Comparison of ENCODE assay signal across 8 cellular contexts in the genomic region with DNA sequence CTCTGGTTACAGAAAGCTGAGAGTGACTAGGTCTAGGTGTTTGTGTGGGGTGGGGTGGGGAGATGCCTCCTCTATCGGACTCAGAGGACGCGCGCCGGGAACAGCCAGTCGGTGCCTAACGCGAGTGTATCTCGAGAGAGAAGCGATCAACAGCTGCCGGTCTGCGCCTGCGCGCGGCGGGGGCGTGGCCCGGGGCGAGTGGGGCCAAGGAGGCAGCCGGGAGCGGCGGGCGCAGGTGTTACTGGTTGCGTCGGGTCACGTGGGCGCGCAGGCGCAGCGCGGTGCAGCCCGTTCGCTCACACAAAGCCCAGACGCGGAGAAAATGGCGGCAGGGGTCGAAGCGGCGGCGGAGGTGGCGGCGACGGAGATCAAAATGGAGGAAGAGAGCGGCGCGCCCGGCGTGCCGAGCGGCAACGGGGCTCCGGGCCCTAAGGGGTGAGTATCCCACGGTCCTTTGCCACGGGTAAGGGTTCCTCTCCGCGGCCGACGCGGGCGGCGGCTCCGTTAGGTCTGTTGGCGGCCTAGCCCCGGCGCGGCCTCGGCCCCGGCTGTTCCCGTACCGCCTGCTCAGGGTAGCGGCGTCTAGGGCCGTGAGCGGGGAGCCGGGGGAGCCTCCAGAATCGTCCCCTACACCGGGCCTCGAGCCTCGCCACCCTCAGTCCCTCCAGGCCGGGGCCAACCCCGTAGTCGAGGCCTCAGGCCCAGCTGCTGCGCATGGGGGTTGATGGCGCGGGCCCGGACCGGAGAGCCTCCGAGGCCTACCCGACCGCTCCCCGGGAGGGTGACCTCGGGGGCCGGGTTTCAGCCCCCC. TPM values are rescaled to one million over a fixed set of nuclear protein-coding genes. Genes with fewer than 3 reads are reported as not detected.
DNase-seq lines count a peak whose midpoint lies in the region; ATAC-seq, FAIRE-seq and TF ChIP-seq lines count a peak whose summit lies in the region.

A gene with protein sequence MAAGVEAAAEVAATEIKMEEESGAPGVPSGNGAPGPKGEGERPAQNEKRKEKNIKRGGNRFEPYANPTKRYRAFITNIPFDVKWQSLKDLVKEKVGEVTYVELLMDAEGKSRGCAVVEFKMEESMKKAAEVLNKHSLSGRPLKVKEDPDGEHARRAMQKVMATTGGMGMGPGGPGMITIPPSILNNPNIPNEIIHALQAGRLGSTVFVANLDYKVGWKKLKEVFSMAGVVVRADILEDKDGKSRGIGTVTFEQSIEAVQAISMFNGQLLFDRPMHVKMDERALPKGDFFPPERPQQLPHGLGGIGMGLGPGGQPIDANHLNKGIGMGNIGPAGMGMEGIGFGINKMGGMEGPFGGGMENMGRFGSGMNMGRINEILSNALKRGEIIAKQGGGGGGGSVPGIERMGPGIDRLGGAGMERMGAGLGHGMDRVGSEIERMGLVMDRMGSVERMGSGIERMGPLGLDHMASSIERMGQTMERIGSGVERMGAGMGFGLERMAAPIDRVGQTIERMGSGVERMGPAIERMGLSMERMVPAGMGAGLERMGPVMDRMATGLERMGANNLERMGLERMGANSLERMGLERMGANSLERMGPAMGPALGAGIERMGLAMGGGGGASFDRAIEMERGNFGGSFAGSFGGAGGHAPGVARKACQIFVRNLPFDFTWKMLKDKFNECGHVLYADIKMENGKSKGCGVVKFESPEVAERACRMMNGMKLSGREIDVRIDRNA (plus strand): TSS at position 299 of the 811 bp plus-strand sequence. CDS start 24 bp downstream, at position 323.

- H3K27ac ChIP-seq in OCI-LY3 (ENCODE audit: low read length), result peak within 1 kb of the TSS; percentile 78
- H3K27ac ChIP-seq in endothelial cell of umbilical vein (ENCODE audit: insufficient read depth, low read depth, low read length), result peak within 1 kb of the TSS; percentile 93

- peak; percentile 72 for ATAC-seq in GM21515 (IDR thresholded peaks at IDR 0.05; ENCODE audit: unreplicated experiment)

- H3K9ac ChIP-seq in OCI-LY3 (ENCODE audit: low read length) (peak within 1 kb of the TSS; percentile 98), endothelial cell of umbilical vein (replicated peaks; ENCODE audit: extremely low read depth, insufficient read depth, low read length) (peak within 1 kb of the TSS; percentile 99)

- CTCF ChIA-PET in endothelial cell of umbilical vein (lab: Charles Lee), result interaction anchor here (0.5 to 1.6 kb wide), 9 partner anchors 12 to 1203 kb away, joined by 3 to 16 read pairs (median 3); a partner anchor contains a TSS

- H3K4me3 ChIP-seq in OCI-LY3 (ENCODE audit: low read length), result peak within 1 kb of the TSS; percentile 97
- peak within 1 kb of the TSS; percentile 81 to 98 (median 84) for H3K4me3 ChIP-seq in endothelial cell of umbilical vein (replicated peaks in 1 of 3; ENCODE audit: insufficient read depth in 1 of 3, low read depth in 1 of 3, low read length in 3 of 3)

- intact Hi-C loops in endothelial cell of umbilical vein (cut with micrococcal nuclease), result loop anchor here (1.0 to 2.0 kb wide), 4 partner anchors 22 to 90 kb away; a partner anchor contains a TSS

- DNase-seq in D341Med (ENCODE audit: low spot score), result peak; percentile 100
- peak; percentile 91 for DNase-seq in HuH-7 (ENCODE audit: low spot score)
- DNase-seq in activated T-cell treated with anti-CD3 and anti-CD28 coated beads for 1 hour (ENCODE audit: low read depth), result peak; percentile 100
- peak; percentile 99 for DNase-seq in endothelial cell of umbilical vein (ENCODE audit: low read depth, low spot score)
- peak; percentile 99 for DNase-seq in midbrain (lab: John Stamatoyannopoulos, UW)
- peak; percentile 100 for DNase-seq in stimulated activated CD8-positive, alpha-beta memory T cell treated with anti-CD3 and anti-CD28 coated beads, Interleukin-2, amount 100 ng/mL, for 1 hour (ENCODE audit: low read depth in 2 of 2)

- H3K27me3 ChIP-seq in OCI-LY3 (ENCODE audit: low read depth, low read length) (no peaks in the 10 kb centered on the region), endothelial cell of umbilical vein (ENCODE audit: control insufficient read depth in 2 of 2, insufficient read depth in 2 of 2, low read length in 2 of 2) (no peaks in the 10 kb centered on the region)

- H3K36me3 ChIP-seq in OCI-LY3 (replicated peaks; ENCODE audit: low read depth, low read length), result peaks cover 23% of the 10 kb centered on the region
- peaks cover 0 to 11% of the 10 kb centered on the region in 2 experiments for H3K36me3 ChIP-seq in endothelial cell of umbilical vein (ENCODE audit: control insufficient read depth in 2 of 2, extremely low read depth in 1 of 2, insufficient read depth in 2 of 2, low read length in 2 of 2)

- no peaks in the 10 kb centered on the region for H3K9me3 ChIP-seq in OCI-LY3 (ENCODE audit: insufficient read depth, low read length)
- H3K9me3 ChIP-seq in endothelial cell of umbilical vein (replicated peaks; ENCODE audit: control insufficient read depth, insufficient read depth, low read length), result no peaks in the 10 kb centered on the region

- peaks cover 36% of the 10 kb centered on the region for H3K4me1 ChIP-seq in OCI-LY3 (ENCODE audit: low read length)
- peaks cover 25% of the 10 kb centered on the region for H3K4me1 ChIP-seq in endothelial cell of umbilical vein (ENCODE audit: control insufficient read depth, extremely low read depth, insufficient read depth, low read length)

- POLR2A ChIA-PET in endothelial cell of umbilical vein (lab: Charles Lee), result interaction anchor here (0.8 to 1.2 kb wide), 5 partner anchors 21 to 439 kb away, joined by 3 to 13 read pairs (median 11); a partner anchor contains a TSS

- H3K4me2 ChIP-seq in OCI-LY3 (ENCODE audit: low read length), result peak within 1 kb of the TSS; percentile 97
- H3K4me2 ChIP-seq in endothelial cell of umbilical vein (ENCODE audit: insufficient read depth, low read length), result peak within 1 kb of the TSS; percentile 98

- peaks cover 51% of the 10 kb centered on the region for H3K79me2 ChIP-seq in OCI-LY3 (ENCODE audit: low read length)
- H3K79me2 ChIP-seq in endothelial cell of umbilical vein (ENCODE audit: control insufficient read depth, insufficient read depth, low read length), result peaks cover 49% of the 10 kb centered on the region

- FAIRE-seq in endothelial cell of umbilical vein (lab: Jason Lieb, UNC), result peak; percentile 95

- TF ChIP-seq POLR2A in endothelial cell of umbilical vein (IDR thresholded peaks at IDR 0.05; ENCODE audit: low read depth, low read length), result peak; percentile 77

- no TSS peak for BruUV-seq in endothelial cell of umbilical vein (replicated peaks; lab: Mats Ljungman, UMichigan)

- peak within 1 kb of the TSS; percentile 98 for H2AFZ ChIP-seq in OCI-LY3 (ENCODE audit: low read depth, low read length)
- peak within 1 kb of the TSS; percentile 98 for H2AFZ ChIP-seq in endothelial cell of umbilical vein (ENCODE audit: low read depth, low read length)

- TF ChIP-seq CTCF in OCI-LY3 (IDR thresholded peaks at IDR 0.05; ENCODE audit: low read depth, low read length) (no peak), endothelial cell of umbilical vein (IDR thresholded peaks at IDR 0.05; ENCODE audit: extremely low read depth in 1 of 2, insufficient read depth in 1 of 2, low read depth in 1 of 2, low read length in 2 of 2) (no peak)

- H4K20me1 ChIP-seq in OCI-LY3 (ENCODE audit: insufficient read depth, low read length) (peaks cover 44% of the 10 kb centered on the region), endothelial cell of umbilical vein (replicated peaks; ENCODE audit: control insufficient read depth, extremely low read depth, insufficient read depth, low read length) (peaks cover 22% of the 10 kb centered on the region)

- dilution Hi-C loops in endothelial cell of umbilical vein (cut with MboI; ENCODE audit: extremely low pct_ligation_motif_present, low sequenced_read_pairs), result no loop called here

- H3K9me1 ChIP-seq in endothelial cell of umbilical vein (replicated peaks; ENCODE audit: control insufficient read depth, extremely low read depth, insufficient read depth, low read length), result no peaks in the 10 kb centered on the region

TF ChIP-seq in endothelial cell of umbilical vein, 7 proteins besides CTCF, POLR2A, EP300 and RAD21:
- TF ChIP-seq, protein P1, sequence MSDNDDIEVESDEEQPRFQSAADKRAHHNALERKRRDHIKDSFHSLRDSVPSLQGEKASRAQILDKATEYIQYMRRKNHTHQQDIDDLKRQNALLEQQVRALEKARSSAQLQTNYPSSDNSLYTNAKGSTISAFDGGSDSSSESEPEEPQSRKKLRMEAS (IDR thresholded peaks at IDR 0.05; ENCODE audit: insufficient read depth, insufficient read length), result peak; percentile 96
- no peak for TF ChIP-seq GATA2 (IDR thresholded peaks at IDR 0.05; ENCODE audit: insufficient read depth, insufficient read length, low read depth, low read length)
- TF ChIP-seq POLR2AphosphoS5 (IDR thresholded peaks at IDR 0.05; ENCODE audit: insufficient read depth, low read depth, low read length), result peak; percentile 80

RNA-seq across cellular contexts. Expression of the gene that starts here (rescaled TPM):
- total RNA-seq in endothelial cell of umbilical vein, result 288 and 301 TPM in 2 replicates
- 244 and 250 TPM in 2 replicates for polyA plus RNA-seq in endothelial cell of umbilical vein
- 184 TPM in 2 replicates for polyA plus RNA-seq in endothelial cell of umbilical vein (2011; cell fraction: cytosol; rRNA removed)
- 170 and 195 TPM in 2 replicates for polyA plus RNA-seq in endothelial cell of umbilical vein (2011; cell fraction: nucleus; rRNA removed)
- 197 and 307 TPM in 2 replicates for polyA plus RNA-seq in endothelial cell of umbilical vein (2012)
- 117 and 142 TPM in 2 replicates for polyA minus RNA-seq in endothelial cell of umbilical vein
- polyA minus RNA-seq in endothelial cell of umbilical vein (2011; cell fraction: cytosol; rRNA and poly(A)+ RNA removed), result 99.1 TPM
- 135 and 137 TPM in 2 replicates for polyA minus RNA-seq in endothelial cell of umbilical vein (2011; cell fraction: nucleus; rRNA and poly(A)+ RNA removed)

Comparison
In these comparisons a context has a peak if more than half of its experiments do, and no peak if none do; other contexts are left out.
1. Peak in every context shown above with its lines: DNase-seq, ATAC-seq, H3K4me3 ChIP-seq and H3K27ac ChIP-seq.